Comparison of ENCODE assay signal across 8 cellular contexts in genomic region chr6:44256291-44257006, GRCh38. TPM values are rescaled to one million over a fixed set of nuclear protein-coding genes. Genes with fewer than 3 reads are reported as not detected.
DNase-seq lines count a peak whose midpoint lies in the region; ATAC-seq and TF ChIP-seq lines count a peak whose summit lies in the region.

No MANE protein-coding gene starts in this region.

- POLR2A ChIA-PET in activated B cell treated with CpG ODN at 0.5 μM for 24 hours (lab: Charles Lee) = interaction anchor here (0.5 to 13.7 kb wide), 13 partner anchors 9 to 627 kb away, joined by 3 to 549 read pairs (median 4); partner anchors contain the start of genes AARS2, CDC5L, GTPBP2 and HSP90AB1

- H3K4me3 Mint-ChIP-seq in activated B cell treated with CpG ODN at 0.5 μM for 24 hours (peak overlapping the region; percentile 92), progenitor cell of endocrine pancreas (ENCODE audit: low read depth) (peak overlapping the region; percentile 91)

- no peaks in the 10 kb centered on the region for H3K27me3 ChIP-seq in fibroblast of lung (ENCODE audit: control insufficient read depth, insufficient read depth, low read length)

- DNase-seq in stimulated activated CD4-positive, alpha-beta T cell treated with anti-CD3 and anti-CD28 coated beads, Interleukin-1b, Interleukin-23, amount 100 ng/mL, for 48 hours = peak; percentile 33
- DNase-seq in stimulated activated CD4-positive, alpha-beta T cell treated with anti-CD3 and anti-CD28 coated beads, Interleukin-4, amount 100 ng/mL, for 4 hours = no peak
- no peak for DNase-seq in activated B cell treated with CpG ODN at 0.5 μM for 24 hours
- no peak for DNase-seq in fibroblast of lung (ENCODE audit: low read depth in 2 of 2)
- no peak for DNase-seq in progenitor cell of endocrine pancreas (ENCODE audit: low spot score, unreplicated experiment)
- no peak for DNase-seq in NCI-H1694 treated with DMSO at 0.1 percent for 48 hours (lab: John Stamatoyannopoulos, UW)
- no peak for DNase-seq in SIG-M5 (lab: John Stamatoyannopoulos, UW)
- no peak for DNase-seq in GM19240 (ENCODE audit: insufficient read length, low spot score)

- peaks cover 24% of the 10 kb centered on the region for H3K36me3 ChIP-seq in fibroblast of lung (ENCODE audit: control insufficient read depth, insufficient read depth, low read length)

- H3K4me1 ChIP-seq in fibroblast of lung (ENCODE audit: control insufficient read depth, extremely low read depth, insufficient read depth, low read length) = peaks cover 8% of the 10 kb centered on the region

- H3K4me2 ChIP-seq in fibroblast of lung (ENCODE audit: extremely low read depth, insufficient read depth, low read length) = peak overlapping the region; percentile 88

- peak overlapping the region; percentile 82 for H3K9ac ChIP-seq in fibroblast of lung (ENCODE audit: insufficient read depth, low read length)

- intact Hi-C loops in activated B cell treated with CpG ODN at 0.5 μM for 24 hours (cut with micrococcal nuclease) = loop anchor here (1.0 kb wide), 2 partner anchors 9 kb away; partner anchors contain the start of genes HSP90AB1 and NFKBIE

- H3K4me1 Mint-ChIP-seq in activated B cell treated with CpG ODN at 0.5 μM for 24 hours = peaks cover 88% of the 10 kb centered on the region
- peaks cover 28% of the 10 kb centered on the region for H3K4me1 Mint-ChIP-seq in progenitor cell of endocrine pancreas (ENCODE audit: low read depth)

- H3K27ac ChIP-seq in fibroblast of lung (ENCODE audit: insufficient read depth, low read length) = peak overlapping the region; percentile 78

- no peaks in the 10 kb centered on the region for H3K9me3 ChIP-seq in fibroblast of lung (ENCODE audit: control insufficient read depth, insufficient read depth, low read depth, low read length)

- H3K27ac Mint-ChIP-seq in activated B cell treated with CpG ODN at 0.5 μM for 24 hours = peak overlapping the region; percentile 93
- H3K27ac Mint-ChIP-seq in progenitor cell of endocrine pancreas = peak overlapping the region; percentile 74

- no peaks in the 10 kb centered on the region for H3K9me3 Mint-ChIP-seq in activated B cell treated with CpG ODN at 0.5 μM for 24 hours
- H3K9me3 Mint-ChIP-seq in progenitor cell of endocrine pancreas (ENCODE audit: low read depth) = no peaks in the 10 kb centered on the region

- CTCF ChIA-PET in activated B cell treated with CpG ODN at 0.5 μM for 24 hours (lab: Charles Lee) = interaction anchor here (0.7 to 1.9 kb wide), 11 partner anchors 9 to 84 kb away, joined by 3 to 11 read pairs (median 3); partner anchors contain the start of gene HSP90AB1

- no peaks in the 10 kb centered on the region for H4K20me1 ChIP-seq in fibroblast of lung (ENCODE audit: control insufficient read depth, extremely low read depth, insufficient read depth, low read length)

- peaks cover 35% of the 10 kb centered on the region for H3K79me2 ChIP-seq in fibroblast of lung (ENCODE audit: control insufficient read depth, insufficient read depth, low read length)

- ATAC-seq in activated B cell treated with CpG ODN at 0.5 μM for 24 hours (ENCODE audit: low read depth) = no peak

- H2AFZ ChIP-seq in fibroblast of lung (ENCODE audit: low read length) = no peak overlapping the region

- H3K36me3 Mint-ChIP-seq in activated B cell treated with CpG ODN at 0.5 μM for 24 hours (ENCODE audit: low read depth) (peaks cover 91% of the 10 kb centered on the region), progenitor cell of endocrine pancreas (ENCODE audit: insufficient read depth) (peaks cover 31% of the 10 kb centered on the region)

- peak overlapping the region; percentile 82 to 94 (median 88) for H3K4me3 ChIP-seq in fibroblast of lung (replicated peaks in 1 of 4; ENCODE audit: control extremely low read depth in 1 of 4, insufficient read depth in 1 of 4, low read depth in 3 of 4, low read length in 4 of 4)

- TF ChIP-seq CTCF in activated B cell treated with CpG ODN at 0.5 μM for 24 hours (IDR thresholded peaks at IDR 0.05) (no peak), fibroblast of lung (conservative IDR thresholded peaks at IDR 0.05 in 1 of 2, IDR thresholded peaks at IDR 0.05 in 1 of 2; ENCODE audit: low read depth in 1 of 2, low read length in 2 of 2) (no peak), progenitor cell of endocrine pancreas (IDR thresholded peaks at IDR 0.05; ENCODE audit: unreplicated experiment) (no peak)

- H3K27me3 Mint-ChIP-seq in activated B cell treated with CpG ODN at 0.5 μM for 24 hours (no peaks in the 10 kb centered on the region), progenitor cell of endocrine pancreas (no peaks in the 10 kb centered on the region)

RNA-seq across cellular contexts. Expression of gene SLC35B2, which starts 0.9 kb away (rescaled TPM):
- total RNA-seq in activated B cell treated with CpG ODN at 0.5 μM for 24 hours = 27.0 and 29.1 TPM in 2 replicates
- total RNA-seq in fibroblast of lung = 57.0 and 88.4 TPM in 2 replicates
- 89.4 and 94.1 TPM in 2 replicates for polyA plus RNA-seq in fibroblast of lung
- polyA plus RNA-seq in fibroblast of lung (2012) = 66.0 and 83.4 TPM in 2 replicates
- 109 and 171 TPM in 2 replicates for polyA minus RNA-seq in fibroblast of lung (ENCODE audit: low replicate concordance)
- total RNA-seq in progenitor cell of endocrine pancreas = 45.9 and 50.3 TPM in 2 replicates

RNA-seq across cellular contexts. Expression of gene NFKBIE, which starts 8.9 kb away (rescaled TPM):
- total RNA-seq in activated B cell treated with CpG ODN at 0.5 μM for 24 hours = 94.7 and 99.2 TPM in 2 replicates
- 5.4 and 6.4 TPM in 2 replicates for total RNA-seq in fibroblast of lung
- polyA plus RNA-seq in fibroblast of lung = 1.6 and 3.7 TPM in 2 replicates
- 3.8 and 5.9 TPM in 2 replicates for polyA plus RNA-seq in fibroblast of lung (2012)
- polyA minus RNA-seq in fibroblast of lung (ENCODE audit: low replicate concordance) = 0.71 and 7.1 TPM in 2 replicates
- 7.1 TPM in 2 replicates for total RNA-seq in progenitor cell of endocrine pancreas

RNA-seq across cellular contexts. Expression of gene HSP90AB1, which starts 9.5 kb away (rescaled TPM):
- total RNA-seq in activated B cell treated with CpG ODN at 0.5 μM for 24 hours (1,222 and 1,311 TPM in 2 replicates), fibroblast of lung (449 and 452 TPM in 2 replicates), progenitor cell of endocrine pancreas (1,214 and 1,216 TPM in 2 replicates)
- 775 and 1,146 TPM in 2 replicates for polyA plus RNA-seq in fibroblast of lung
- 584 and 848 TPM in 2 replicates for polyA plus RNA-seq in fibroblast of lung (2012)
- 305 and 449 TPM in 2 replicates for polyA minus RNA-seq in fibroblast of lung (ENCODE audit: low replicate concordance)

RNA-seq across cellular contexts. Expression of gene TMEM151B, which starts 13.8 kb away (rescaled TPM):
- 0.10 TPM in 1 of 2 replicates, not detected in the other for total RNA-seq in activated B cell treated with CpG ODN at 0.5 μM for 24 hours
- total RNA-seq in fibroblast of lung = under 0.01 TPM in 2 replicates
- not detected in 2 replicates for polyA plus RNA-seq in fibroblast of lung
- not detected in 2 replicates for polyA plus RNA-seq in fibroblast of lung (2012)
- not detected in 2 replicates for polyA minus RNA-seq in fibroblast of lung (ENCODE audit: low replicate concordance)
- total RNA-seq in progenitor cell of endocrine pancreas = 3.5 and 4.7 TPM in 2 replicates

RNA-seq across cellular contexts. Expression of gene SLC29A1, which starts 33.1 kb away (rescaled TPM):
- total RNA-seq in activated B cell treated with CpG ODN at 0.5 μM for 24 hours = 15.0 and 17.3 TPM in 2 replicates
- 7.7 and 13.4 TPM in 2 replicates for total RNA-seq in fibroblast of lung
- 21.9 and 43.6 TPM in 2 replicates for polyA plus RNA-seq in fibroblast of lung
- 16.4 and 32.8 TPM in 2 replicates for polyA plus RNA-seq in fibroblast of lung (2012)
- 48.1 and 108 TPM in 2 replicates for polyA minus RNA-seq in fibroblast of lung (ENCODE audit: low replicate concordance)
- 24.1 and 26.2 TPM in 2 replicates for total RNA-seq in progenitor cell of endocrine pancreas

Comparison
In these comparisons a context has a peak if more than half of its experiments do, and no peak if none do; other contexts are left out.
1. RNA of gene NFKBIE, which starts 8.9 kb away (total RNA-seq): 94.7 to 99.2 TPM in activated B cell treated with CpG ODN at 0.5 μM for 24 hours; 7.1 TPM in progenitor cell of endocrine pancreas and 5.4 to 6.4 TPM in fibroblast of lung; every median in the first group is over 10 times any median in the second.